8 cellular contexts compared by ENCODE assay signal in genomic region chr6:35727206-35727934, GRCh38. TPM values are rescaled to one million over a fixed set of nuclear protein-coding genes. Genes with fewer than 3 reads are reported as not detected.
DNase-seq lines count a peak whose midpoint lies in the region; ATAC-seq and TF ChIP-seq lines count a peak whose summit lies in the region.

No MANE protein-coding gene starts in this region.

- DNase-seq in Peyer's patch (peak; percentile 68 to 85 (median 85)), colonic mucosa (peak; percentile 90), kidney epithelial cell (ENCODE audit: low read depth) (no peak), smooth muscle cell of the brain vasculature (ENCODE audit: low read depth, low spot score) (peak; percentile 77), NCI-H1048 (lab: John Stamatoyannopoulos, UW) (no peak)

- peak overlapping the region; percentile 98 for H3K27ac ChIP-seq in BLaER1
- H3K27ac ChIP-seq in Peyer's patch: peak overlapping the region; percentile 100
- H3K27ac ChIP-seq in colonic mucosa: peak overlapping the region; percentile 97

- H3K9ac ChIP-seq in BLaER1 (peak overlapping the region; percentile 89), colonic mucosa (ENCODE audit: low read depth in 2 of 2, low read length in 2 of 2) (peak overlapping the region; percentile 85 to 97)

- intact Hi-C loops in colonic mucosa (cut with DNase I): no loop called here

- H3K27me3 ChIP-seq in BLaER1 (no peaks in the 10 kb centered on the region), Peyer's patch (no peaks in the 10 kb centered on the region), colonic mucosa (no peaks in the 10 kb centered on the region), kidney epithelial cell (ENCODE audit: control insufficient read depth, insufficient read depth, low read length) (no peaks in the 10 kb centered on the region)

- no peaks in the 10 kb centered on the region for H3K9me3 ChIP-seq in BLaER1
- H3K9me3 ChIP-seq in Peyer's patch: no peaks in the 10 kb centered on the region
- H3K9me3 ChIP-seq in colonic mucosa: no peaks in the 10 kb centered on the region

- ATAC-seq in GM18511 (IDR thresholded peaks at IDR 0.05; ENCODE audit: unreplicated experiment) (peak; percentile 17), HG03521 (IDR thresholded peaks at IDR 0.05; ENCODE audit: unreplicated experiment) (peak; percentile 1)

- H4K20me1 ChIP-seq in BLaER1: no peaks in the 10 kb centered on the region

- H3K4me1 ChIP-seq in BLaER1 (peaks cover 84% of the 10 kb centered on the region), Peyer's patch (peaks cover 39 to 84% (median 68%) of the 10 kb centered on the region in 4 donors), colonic mucosa (peaks cover 49% of the 10 kb centered on the region)

- TF ChIP-seq CTCF in Peyer's patch (IDR thresholded peaks at IDR 0.05) (peak in 1 of 6 experiments; percentile 5), colonic mucosa (IDR thresholded peaks at IDR 0.05) (no peak), kidney epithelial cell (IDR thresholded peaks at IDR 0.05; ENCODE audit: insufficient read depth, low read length, poor library complexity, severe bottlenecking) (no peak)

- H3K36me3 ChIP-seq in BLaER1 (no peaks in the 10 kb centered on the region), Peyer's patch (no peaks in the 10 kb centered on the region), colonic mucosa (no peaks in the 10 kb centered on the region), kidney epithelial cell (ENCODE audit: control insufficient read depth, insufficient read depth, low read length) (no peaks in the 10 kb centered on the region)

- H3K4me2 ChIP-seq in BLaER1: peak overlapping the region; percentile 100

- TF ChIP-seq POLR2A in Peyer's patch (IDR thresholded peaks at IDR 0.05): no peak

- H3K4me3 ChIP-seq in BLaER1 (peak overlapping the region; percentile 70), Peyer's patch (peak overlapping the region; percentile 36 to 66 (median 54)), colonic mucosa (peak overlapping the region; percentile 41), kidney epithelial cell (ENCODE audit: low read depth, low read length) (peak overlapping the region; percentile 32)

RNA-seq across cellular contexts. Expression of gene ARMC12, which starts 9.5 kb away (rescaled TPM):
- total RNA-seq in Peyer's patch (1 to 10 TPM in 2 of 4 donors, not detected in 2; 1.3 to 2.7 TPM), colonic mucosa (under 1 TPM in 1 of 2 donors, not detected in 1; 0.30 TPM), kidney epithelial cell (0.29 TPM in 1 of 2 replicates, not detected in the other)

RNA-seq across cellular contexts. Expression of gene FKBP5, which starts 38.7 kb away (rescaled TPM):
- total RNA-seq in Peyer's patch (100 to 1,000 TPM; 247 to 296 (median 275) TPM), colonic mucosa (10 to 100 TPM; 29.1 to 54.7 TPM), kidney epithelial cell (9.7 and 10.4 TPM in 2 replicates)

RNA-seq across cellular contexts. Expression of gene CLPSL2, which starts 49.0 kb away (rescaled TPM):
- not detected for total RNA-seq in Peyer's patch
- not detected for total RNA-seq in colonic mucosa
- total RNA-seq in kidney epithelial cell: not detected in 2 replicates

RNA-seq across cellular contexts. Expression of gene CLPSL1, which starts 53.4 kb away (rescaled TPM):
- total RNA-seq in Peyer's patch: not detected
- total RNA-seq in colonic mucosa: not detected
- total RNA-seq in kidney epithelial cell: not detected in 2 replicates

Comparison
In these comparisons a context has a peak if more than half of its experiments do, and no peak if none do; other contexts are left out.
1. DNase-seq: peak in Peyer's patch (3 of 3), colonic mucosa (single experiment) and smooth muscle cell of the brain vasculature (single experiment); none in kidney epithelial cell (single experiment) and NCI-H1048 (single experiment).
2. RNA of gene FKBP5, which starts 38.7 kb away (total RNA-seq): 247 to 296 TPM in Peyer's patch; 29.1 to 54.7 TPM in colonic mucosa and 9.7 to 10.4 TPM in kidney epithelial cell; every median in the first group is over 4 times any median in the second.
3. Peak in every context shown above with its lines, with median percentiles within 50 percentile points of each other: H3K27ac ChIP-seq and H3K4me3 ChIP-seq.